ENCODE assay signal across 9 cellular contexts in the genomic region with DNA sequence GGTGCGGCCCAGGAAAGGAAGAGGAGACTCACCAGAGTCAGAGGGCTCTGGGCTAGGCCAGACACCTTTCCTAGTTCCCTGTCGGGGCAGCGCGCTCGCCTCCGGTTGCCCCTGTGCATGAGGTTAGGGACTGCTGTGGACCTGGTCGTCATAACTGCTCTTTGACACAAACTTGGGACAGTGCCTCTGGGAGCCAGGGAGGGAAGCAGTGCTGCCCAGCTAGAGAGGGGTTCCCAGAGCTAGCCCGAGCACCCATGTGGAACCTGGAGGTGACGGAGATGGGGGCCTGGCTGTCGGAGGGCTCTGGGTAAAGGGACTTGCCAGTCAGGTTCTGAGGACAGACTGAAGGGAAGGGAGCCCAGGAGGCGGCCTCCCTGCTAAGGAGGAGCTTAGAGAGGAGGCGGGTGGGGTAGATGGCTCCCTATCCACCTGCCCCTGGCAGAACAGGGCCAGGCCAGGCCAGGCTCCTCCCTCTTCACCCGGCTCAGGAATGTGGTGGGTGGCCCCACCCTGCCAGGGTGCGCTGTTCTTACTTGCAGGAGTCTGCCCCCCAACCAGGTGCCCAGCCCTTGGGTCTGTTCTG. TPM values are rescaled to one million over a fixed set of nuclear protein-coding genes. Genes with fewer than 3 reads are reported as not detected.
DNase-seq lines count a peak whose midpoint lies in the region; ATAC-seq lines count a peak whose summit lies in the region.
"Had no signal": no experiment of that assay in that cellular context is flagged by ENCODE, and none has a peak within 500 bp of the region (broad histone marks: within the 10 kb centered on the region; RNA-seq: fewer than 3 reads in every experiment).

No MANE protein-coding gene starts in this region.

- H3K27ac ChIP-seq in CD4-positive, alpha-beta memory T cell (ENCODE audit: low read depth, low read length): peak overlapping the region; percentile 21
- peak overlapping the region; percentile 92 for H3K27ac ChIP-seq in epithelial cell of prostate

- H3K9me3 Mint-ChIP-seq in CD4-positive, alpha-beta memory T cell: peaks cover 0 to 1% (median 0%) of the 10 kb centered on the region in 8 donors
- H3K9me3 Mint-ChIP-seq in naive thymus-derived CD8-positive, alpha-beta T cell: no peaks in the 10 kb centered on the region

- peaks cover 3 to 22% of the 10 kb centered on the region in 2 donors for H3K36me3 Mint-ChIP-seq in CD4-positive, alpha-beta memory T cell
- H3K36me3 Mint-ChIP-seq in naive thymus-derived CD8-positive, alpha-beta T cell: peaks cover 0 to 21% (median 0%) of the 10 kb centered on the region in 3 donors

- H3K4me3 ChIP-seq in CD4-positive, alpha-beta memory T cell (ENCODE audit: low read length in 2 of 2): no peak overlapping the region

- CTCF ChIA-PET in CD4-positive, alpha-beta memory T cell (lab: Charles Lee; ENCODE audit: partially characterized antibody): interaction anchor here (1.0 to 2.8 kb wide), 3 partner anchors 8 to 130 kb away, joined by 3 to 13 read pairs (median 4); no protein-coding TSS in a partner anchor

- DNase-seq in CD4-positive, alpha-beta memory T cell: peak in 1 of 5 donors; percentile 48
- DNase-seq in LoVo (ENCODE audit: low spot score) (peak; percentile 52), epithelial cell of prostate (ENCODE audit: low read depth, low spot score) (peak; percentile 92), NCI-H1048 (lab: John Stamatoyannopoulos, UW) (no peak), occipital lobe (lab: John Stamatoyannopoulos, UW) (no peak)
- no peak for DNase-seq in naive thymus-derived CD8-positive, alpha-beta T cell
- no peak for DNase-seq in stimulated activated CD4-positive, alpha-beta T cell treated with anti-CD3 and anti-CD28 coated beads, Interleukin-2, amount 100 ng/mL, for 24 hours
- DNase-seq: NCI-H1417 had no signal

- peaks cover 31% of the 10 kb centered on the region for H3K4me1 ChIP-seq in CD4-positive, alpha-beta memory T cell (ENCODE audit: insufficient read depth, low read length)

- H3K27ac Mint-ChIP-seq in CD4-positive, alpha-beta memory T cell: peak overlapping the region in 5 of 7 donors; percentile 51 to 95 (median 85)
- peak overlapping the region in 5 of 10 donors; percentile 47 to 91 (median 77) for H3K27ac Mint-ChIP-seq in naive thymus-derived CD8-positive, alpha-beta T cell

- H3K4me1 Mint-ChIP-seq in CD4-positive, alpha-beta memory T cell: peaks cover 3 to 35% (median 23%) of the 10 kb centered on the region in 4 donors
- H3K4me1 Mint-ChIP-seq in naive thymus-derived CD8-positive, alpha-beta T cell: peaks cover 0 to 16% (median 8%) of the 10 kb centered on the region in 4 donors

- peak; percentile 11 to 24 for ATAC-seq in naive thymus-derived CD8-positive, alpha-beta T cell
- no peak for ATAC-seq in GM18858 (IDR thresholded peaks at IDR 0.05; ENCODE audit: unreplicated experiment)

- intact Hi-C loops in CD4-positive, alpha-beta memory T cell (cut with micrococcal nuclease): loop anchor here (2.0 kb wide), 1 partner anchor 57 kb away; no protein-coding TSS in a partner anchor

- no peaks in the 10 kb centered on the region for H3K27me3 Mint-ChIP-seq in CD4-positive, alpha-beta memory T cell
- peaks cover 0 to 28% (median 2%) of the 10 kb centered on the region in 5 donors for H3K27me3 Mint-ChIP-seq in naive thymus-derived CD8-positive, alpha-beta T cell

- POLR2A ChIA-PET in CD4-positive, alpha-beta memory T cell (lab: Charles Lee; ENCODE audit: partially characterized antibody): interaction anchor here (0.5 to 1.9 kb wide), 5 partner anchors 8 to 101 kb away, joined by 4 to 7 read pairs (median 6); partner anchors contain the start of gene TMUB1
- POLR2A ChIA-PET in naive thymus-derived CD8-positive, alpha-beta T cell (lab: Charles Lee): no interaction called here

- no peaks in the 10 kb centered on the region for H3K27me3 ChIP-seq in CD4-positive, alpha-beta memory T cell (ENCODE audit: insufficient read depth, low read length)

- peak overlapping the region; percentile 67 to 80 (median 75) for H3K4me3 Mint-ChIP-seq in CD4-positive, alpha-beta memory T cell
- peak overlapping the region; percentile 37 to 84 (median 62) for H3K4me3 Mint-ChIP-seq in naive thymus-derived CD8-positive, alpha-beta T cell

- H3K36me3 ChIP-seq in CD4-positive, alpha-beta memory T cell (ENCODE audit: insufficient read depth, low read length): no peaks in the 10 kb centered on the region

- no peaks in the 10 kb centered on the region for H3K9me3 ChIP-seq in CD4-positive, alpha-beta memory T cell (ENCODE audit: control insufficient read depth in 1 of 2, low read length in 2 of 2)

RNA-seq across cellular contexts. Expression of gene AGAP3, which starts 29.7 kb away (rescaled TPM):
- total RNA-seq in CD4-positive, alpha-beta memory T cell: 10 to 100 TPM; 52.9 to 65.8 TPM
- 1 to 10 TPM; 3.0 to 9.5 TPM for polyA plus RNA-seq in CD4-positive, alpha-beta memory T cell
- total RNA-seq in naive thymus-derived CD8-positive, alpha-beta T cell: 10 to 100 TPM; 35.2 to 36.9 TPM
- 1 to 10 TPM; 1.1 to 6.0 (median 3.7) TPM for polyA plus RNA-seq in naive thymus-derived CD8-positive, alpha-beta T cell
- total RNA-seq in occipital lobe: 85.6 TPM

RNA-seq across cellular contexts. Expression of gene TMUB1, which starts 32.6 kb away (rescaled TPM):
- 10 to 100 TPM; 42.6 to 48.7 TPM for total RNA-seq in CD4-positive, alpha-beta memory T cell
- polyA plus RNA-seq in CD4-positive, alpha-beta memory T cell: 10 to 100 TPM; 48.9 to 66.7 TPM
- total RNA-seq in naive thymus-derived CD8-positive, alpha-beta T cell: 10 to 100 TPM; 41.8 to 45.6 TPM
- polyA plus RNA-seq in naive thymus-derived CD8-positive, alpha-beta T cell: 10 to 100 TPM; 42.9 to 70.6 (median 49.1) TPM
- 9.7 TPM for total RNA-seq in occipital lobe

RNA-seq across cellular contexts. Expression of gene FASTK, which starts 35.3 kb away (rescaled TPM):
- total RNA-seq in CD4-positive, alpha-beta memory T cell: 100 to 1,000 TPM; 123 to 126 TPM
- 10 to 100 TPM; 51.2 to 62.2 TPM for polyA plus RNA-seq in CD4-positive, alpha-beta memory T cell
- total RNA-seq in naive thymus-derived CD8-positive, alpha-beta T cell: 100 to 1,000 TPM; 145 TPM
- 10 to 100 TPM; 38.8 to 63.6 (median 44.2) TPM for polyA plus RNA-seq in naive thymus-derived CD8-positive, alpha-beta T cell
- 30.7 TPM for total RNA-seq in occipital lobe

RNA-seq across cellular contexts. Expression of gene GBX1, which starts 51.6 kb away (rescaled TPM):
- total RNA-seq in CD4-positive, alpha-beta memory T cell: not detected
- polyA plus RNA-seq in CD4-positive, alpha-beta memory T cell: not detected
- not detected for total RNA-seq in naive thymus-derived CD8-positive, alpha-beta T cell
- polyA plus RNA-seq in naive thymus-derived CD8-positive, alpha-beta T cell: not detected
- total RNA-seq in occipital lobe: not detected

RNA-seq across cellular contexts. Expression of gene SLC4A2, which starts 56.5 kb away (rescaled TPM):
- 10 to 100 TPM; 82.7 to 84.7 TPM for total RNA-seq in CD4-positive, alpha-beta memory T cell
- 10 to 100 TPM; 12.8 to 24.3 TPM for polyA plus RNA-seq in CD4-positive, alpha-beta memory T cell
- total RNA-seq in naive thymus-derived CD8-positive, alpha-beta T cell: 10 to 100 TPM; 52.5 to 60.6 TPM
- 10 to 100 TPM; 10.1 to 18.0 (median 14.8) TPM for polyA plus RNA-seq in naive thymus-derived CD8-positive, alpha-beta T cell
- total RNA-seq in occipital lobe: 13.7 TPM

Comparison
In these comparisons a context has a peak if more than half of its experiments do, and no peak if none do; other contexts are left out.
1. DNase-seq: peak in LoVo (single experiment) and epithelial cell of prostate (single experiment); none in naive thymus-derived CD8-positive, alpha-beta T cell (0 of 10), NCI-H1048 (single experiment), occipital lobe (single experiment) and stimulated activated CD4-positive, alpha-beta T cell treated with anti-CD3 and anti-CD28 coated beads, Interleukin-2, amount 100 ng/mL, for 24 hours (0 of 2).